Comparison of ENCODE assay signal across 24 cellular contexts in the genomic region with DNA sequence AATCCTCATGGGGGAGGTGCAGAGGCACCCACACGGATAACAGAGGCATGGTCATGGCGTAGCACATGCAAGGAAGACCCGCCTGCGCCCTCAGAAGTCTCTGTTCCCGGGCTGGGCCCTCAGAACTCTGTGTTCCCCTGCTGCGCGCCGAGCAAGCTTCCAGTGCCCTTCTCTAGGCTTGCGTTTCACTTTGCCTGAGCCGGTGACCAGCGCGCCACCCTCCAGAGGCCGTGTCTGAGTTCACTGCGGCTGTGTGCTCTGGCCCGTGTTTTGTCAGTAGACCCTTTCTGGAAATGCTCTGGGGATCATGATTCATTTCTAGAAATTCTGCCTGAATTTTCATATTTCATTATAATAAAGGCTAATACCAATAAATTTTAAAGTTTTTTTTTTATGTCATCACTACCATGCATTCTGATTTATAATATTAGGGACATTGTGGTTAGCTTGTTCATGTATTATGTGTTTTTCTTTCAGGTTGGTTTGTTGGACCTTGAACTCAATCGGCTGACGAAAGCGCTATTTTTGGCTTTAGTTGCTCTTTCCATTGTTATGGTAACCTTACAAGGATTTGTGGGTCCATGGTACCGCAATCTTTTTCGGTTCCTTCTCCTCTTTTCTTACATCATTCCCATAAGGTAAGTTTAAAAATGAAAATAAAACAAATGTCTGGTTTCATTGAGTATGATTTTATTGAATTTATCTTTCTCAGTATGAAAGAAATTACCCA.
A peak's percentile ranks its signal among the peaks of the same experiment; 100 is the strongest.
DNase-seq lines count a peak whose midpoint lies in the region; ATAC-seq and TF ChIP-seq lines count a peak whose summit lies in the region.
"Had no signal": no experiment of that assay in that cellular context is flagged by ENCODE, and none has a peak within 500 bp of the region (broad histone marks: within the 10 kb centered on the region; RNA-seq: fewer than 3 reads in every experiment).

No MANE protein-coding gene starts in this region.

- H3K36me3 ChIP-seq in adrenal gland (replicated peaks in 1 of 2) (no peaks in the 10 kb centered on the region), trophoblast cell (ENCODE audit: control insufficient read depth in 1 of 2, insufficient read depth in 2 of 2, low read length in 2 of 2) (peaks cover 0 to 4% of the 10 kb centered on the region in 2 experiments)
- H3K36me3 ChIP-seq: MG63, pancreas, Peyer's patch, thyroid gland had no signal

- no peak overlapping the region for H2AFZ ChIP-seq in trophoblast cell (ENCODE audit: insufficient read depth, low read length, poor library complexity)
- H2AFZ ChIP-seq: GM23248 had no signal

- H4K91ac ChIP-seq in trophoblast cell (ENCODE audit: low read depth, low read length), result no peak overlapping the region

- TF ChIP-seq CTCF in GM12864 (IDR thresholded peaks at IDR 0.05; ENCODE audit: low read depth, low read length, missing control alignments) (no peak), adrenal gland (IDR thresholded peaks at IDR 0.05) (no peak)

- WGBS in adrenal gland, 4 donors, result 56 to 65% (median 59%) methylated on average over 18 to 20 of the region's 20 CpGs
- no CpG with 5 or more reads among the region's 20 CpGs for WGBS in trophoblast cell (ENCODE audit: extremely low coverage, insufficient coverage, insufficient read length)

- H3K23ac ChIP-seq in trophoblast cell (ENCODE audit: low read length), result no peak overlapping the region

- no peak overlapping the region for H2BK120ac ChIP-seq in trophoblast cell (ENCODE audit: insufficient read depth, low read length, poor library complexity)

- no peak overlapping the region for H4K8ac ChIP-seq in trophoblast cell (ENCODE audit: low read depth, low read length)

- no peaks in the 10 kb centered on the region for H3K79me2 ChIP-seq in trophoblast cell (ENCODE audit: control insufficient read depth, insufficient read depth, low read length, poor library complexity)

- H3K4me1 ChIP-seq in adrenal gland (replicated peaks in 1 of 2) (peaks cover 0 to 20% of the 10 kb centered on the region in 2 donors), trophoblast cell (ENCODE audit: control insufficient read depth in 1 of 2, insufficient read depth in 2 of 2, low read length in 2 of 2) (no peaks in the 10 kb centered on the region)
- H3K4me1 ChIP-seq: pancreas, Peyer's patch, thyroid gland had no signal

- no peak overlapping the region for H3K18ac ChIP-seq in trophoblast cell (ENCODE audit: low read length)

- H3K27ac ChIP-seq in adrenal gland, result peak overlapping the region in 4 of 5 donors; percentile 4 to 83 (median 64)
- H3K27ac ChIP-seq in trophoblast cell (ENCODE audit: low read depth, low read length), result no peak overlapping the region
- H3K27ac ChIP-seq: GM23248, KMS-11, pancreas, Peyer's patch, spleen, thyroid gland had no signal

- H3K9me3 ChIP-seq in adrenal gland (replicated peaks in 1 of 3), result no peaks in the 10 kb centered on the region
- no peaks in the 10 kb centered on the region for H3K9me3 ChIP-seq in trophoblast cell (ENCODE audit: insufficient read depth, low read depth, low read length)
- H3K9me3 ChIP-seq: MG63, pancreas, Peyer's patch, spleen, thyroid gland had no signal

- no peak overlapping the region for H3K9ac ChIP-seq in trophoblast cell (ENCODE audit: low read length)
- H3K9ac ChIP-seq: GM23248, KMS-11 had no signal

- no peak for DNase-seq in GM12864 (ENCODE audit: low read depth)
- peak; percentile 35 to 73 (median 64) for DNase-seq in adrenal gland
- peak; percentile 19 for DNase-seq in midbrain (lab: John Stamatoyannopoulos, UW)
- DNase-seq in GM19240 (ENCODE audit: insufficient read length, low spot score), result no peak
- DNase-seq in trophoblast cell, result no peak
- no peak for DNase-seq in COLO668 (lab: John Stamatoyannopoulos, UW; ENCODE audit: unreplicated experiment)
- DNase-seq: activated CD4-positive, alpha-beta T cell treated with anti-CD3 and anti-CD28 coated beads for 36 hours; foreskin melanocyte; GM23248; mammary epithelial cell; MG63; NCI-H1105 treated with DMSO at 0.1 percent for 48 hours; NCI-H226; nephron progenitor cell; pancreas; Peyer's patch; spleen; stimulated activated CD8-positive, alpha-beta memory T cell treated with anti-CD3 and anti-CD28 coated beads, Interleukin-4, amount 100 ng/mL, for 48 hours; stimulated activated naive CD8-positive, alpha-beta T cell treated with anti-CD3 and anti-CD28 coated beads, Interleukin-15, amount 100 ng/mL, for 72 hours; T-helper 2 cell; thyroid gland had no signal

- no peak overlapping the region for H2AK5ac ChIP-seq in trophoblast cell (ENCODE audit: low read length)

- H2BK12ac ChIP-seq in trophoblast cell (ENCODE audit: low read length), result no peak overlapping the region

- no peak overlapping the region for H3K4ac ChIP-seq in trophoblast cell (ENCODE audit: low read depth, low read length)

- no peaks in the 10 kb centered on the region for H3K79me1 ChIP-seq in trophoblast cell (ENCODE audit: low read length)

- H3K14ac ChIP-seq in trophoblast cell (ENCODE audit: low read length), result no peak overlapping the region

- no peak overlapping the region for H3K4me2 ChIP-seq in trophoblast cell (ENCODE audit: low read length)
- H3K4me2 ChIP-seq: KMS-11 had no signal

- H4K12ac ChIP-seq in trophoblast cell (ENCODE audit: low read depth, low read length), result no peak overlapping the region

- intact Hi-C loops in adrenal gland (cut with DNase I), result no loop called here

- H3K27me3 ChIP-seq in adrenal gland (no peaks in the 10 kb centered on the region), trophoblast cell (ENCODE audit: insufficient read depth, low read length) (no peaks in the 10 kb centered on the region)
- H3K27me3 ChIP-seq: MG63, pancreas, Peyer's patch, spleen, thyroid gland had no signal

- TF ChIP-seq POLR2A in adrenal gland (IDR thresholded peaks at IDR 0.05), result peak in 1 of 2 donors; percentile 56

- H3K4me3 ChIP-seq in GM12864 (ENCODE audit: low read depth, low read length), result peak overlapping the region; percentile 0; the same call in 1 of the 2 replicates
- no peak overlapping the region for H3K4me3 ChIP-seq in adrenal gland
- no peak overlapping the region for H3K4me3 ChIP-seq in trophoblast cell (ENCODE audit: low read depth, low read length)
- H3K4me3 ChIP-seq: GM23248, MG63, pancreas, Peyer's patch, spleen, thyroid gland had no signal

- ATAC-seq in HG03159 (IDR thresholded peaks at IDR 0.05; ENCODE audit: unreplicated experiment) (peak; percentile 68), GM18858 (IDR thresholded peaks at IDR 0.05; ENCODE audit: unreplicated experiment) (no peak)
- ATAC-seq: activated CD4-positive, alpha-beta T cell treated with anti-CD3 and anti-CD28 coated beads for 36 hours; stimulated activated naive CD8-positive, alpha-beta T cell treated with anti-CD3 and anti-CD28 coated beads, Interleukin-15, amount 100 ng/mL, for 72 hours had no signal

- no peak overlapping the region for H2BK5ac ChIP-seq in trophoblast cell (ENCODE audit: low read depth, low read length, poor library complexity)

Comparison
In these comparisons a context has a peak if more than half of its experiments do, and no peak if none do; other contexts are left out.
1. DNase-seq: peak in adrenal gland (7 of 7) and midbrain (single experiment); none in GM12864 (single experiment), GM19240 (single experiment), trophoblast cell (0 of 2) and COLO668 (single experiment).